8 cellular contexts compared by ENCODE assay signal in the genomic region with DNA sequence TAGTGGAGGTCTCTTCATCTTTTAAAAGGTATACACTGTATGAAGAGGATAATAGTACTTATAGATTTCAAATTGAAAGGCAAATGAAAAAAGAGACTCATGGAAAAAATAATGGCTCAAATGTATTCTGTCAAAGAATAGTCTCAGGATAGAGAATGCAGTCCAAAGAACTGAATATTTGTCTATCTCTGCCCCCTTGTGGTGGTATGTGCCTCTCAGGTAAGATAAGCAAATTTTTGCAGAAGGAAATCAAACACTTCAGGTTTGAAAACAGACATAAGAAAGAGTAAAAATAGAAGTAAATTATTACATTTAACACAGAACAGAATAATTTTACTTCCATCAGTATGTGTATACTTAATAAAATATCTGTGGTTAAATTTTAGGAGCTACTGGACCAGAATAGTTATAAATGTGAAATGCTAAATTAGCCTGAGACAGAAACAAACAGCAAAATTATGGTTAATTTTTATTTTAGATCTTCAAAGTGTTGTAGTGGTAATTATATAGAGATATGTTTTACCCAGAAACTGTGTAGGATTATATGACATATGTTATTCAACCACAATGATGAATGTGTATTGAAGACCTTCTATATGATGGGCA.
DNase-seq lines count a peak whose midpoint lies in the region; ATAC-seq, FAIRE-seq and TF ChIP-seq lines count a peak whose summit lies in the region.

No MANE protein-coding gene starts in this region.

- TF ChIP-seq POLR2A in sigmoid colon (IDR thresholded peaks at IDR 0.05): no peak

- no peaks in the 10 kb centered on the region for H3K4me1 ChIP-seq in CD4-positive, CD25-positive, alpha-beta regulatory T cell (ENCODE audit: control insufficient read depth, insufficient read depth, low read length, poor library complexity, severe bottlenecking)
- H3K4me1 ChIP-seq in sigmoid colon: no peaks in the 10 kb centered on the region

- peak in 2 of 3 donors; percentile 49 to 50 for DNase-seq in CD4-positive, CD25-positive, alpha-beta regulatory T cell
- DNase-seq in GM18507 (ENCODE audit: extremely low spot score, insufficient read length, low read depth) (peak; percentile 5), NCI-H69 (lab: John Stamatoyannopoulos, UW) (peak; percentile 61), left ventricle myocardium superior (no peak), sigmoid colon (no peak)
- DNase-seq in activated naive CD8-positive, alpha-beta T cell treated with anti-CD3 and anti-CD28 coated beads, Interleukin-2, amount 50 U/mL, for 24 hours: peak; percentile 15

- TF ChIP-seq CTCF in sigmoid colon (IDR thresholded peaks at IDR 0.05): peak in 3 of 4 experiments; percentile 53 to 65 (median 61)

- no peak for TF ChIP-seq EP300 in sigmoid colon (IDR thresholded peaks at IDR 0.05)

- H3K4me3 ChIP-seq in CD4-positive, CD25-positive, alpha-beta regulatory T cell (ENCODE audit: low read depth, low read length): no peak overlapping the region
- H3K4me3 ChIP-seq in sigmoid colon: no peak overlapping the region

- H3K4me1 Mint-ChIP-seq in CD4-positive, CD25-positive, alpha-beta regulatory T cell: no peaks in the 10 kb centered on the region
- no peaks in the 10 kb centered on the region for H3K4me1 Mint-ChIP-seq in activated naive CD8-positive, alpha-beta T cell treated with anti-CD3 and anti-CD28 coated beads, Interleukin-2, amount 50 U/mL, for 24 hours

- no peak overlapping the region for H3K4me3 Mint-ChIP-seq in CD4-positive, CD25-positive, alpha-beta regulatory T cell
- no peak overlapping the region for H3K4me3 Mint-ChIP-seq in activated naive CD8-positive, alpha-beta T cell treated with anti-CD3 and anti-CD28 coated beads, Interleukin-2, amount 50 U/mL, for 24 hours

- no peaks in the 10 kb centered on the region for H3K9me3 ChIP-seq in CD4-positive, CD25-positive, alpha-beta regulatory T cell (ENCODE audit: control insufficient read depth in 2 of 2, low read length in 2 of 2)
- H3K9me3 ChIP-seq in sigmoid colon: no peaks in the 10 kb centered on the region

- H3K27ac ChIP-seq in CD4-positive, CD25-positive, alpha-beta regulatory T cell (ENCODE audit: insufficient read depth, low read length, poor library complexity, severe bottlenecking): no peak overlapping the region
- no peak overlapping the region for H3K27ac ChIP-seq in sigmoid colon

- peaks cover 0 to 2% (median 0%) of the 10 kb centered on the region in 7 donors for H3K9me3 Mint-ChIP-seq in CD4-positive, CD25-positive, alpha-beta regulatory T cell
- no peaks in the 10 kb centered on the region for H3K9me3 Mint-ChIP-seq in activated naive CD8-positive, alpha-beta T cell treated with anti-CD3 and anti-CD28 coated beads, Interleukin-2, amount 50 U/mL, for 24 hours

- H3K27me3 ChIP-seq in CD4-positive, CD25-positive, alpha-beta regulatory T cell (ENCODE audit: control insufficient read depth, insufficient read depth, low read length): no peaks in the 10 kb centered on the region
- H3K27me3 ChIP-seq in sigmoid colon: no peaks in the 10 kb centered on the region

- no peak overlapping the region for H3K27ac Mint-ChIP-seq in CD4-positive, CD25-positive, alpha-beta regulatory T cell
- no peak overlapping the region for H3K27ac Mint-ChIP-seq in activated naive CD8-positive, alpha-beta T cell treated with anti-CD3 and anti-CD28 coated beads, Interleukin-2, amount 50 U/mL, for 24 hours

- intact Hi-C loops in left ventricle myocardium superior (cut with micrococcal nuclease) (loop anchor here (5.0 to 10.0 kb wide), 2 partner anchors 223 to 299 kb away; no protein-coding TSS in a partner anchor), sigmoid colon (cut with DNase I) (loop anchor here (2.0 to 10.0 kb wide), 2 partner anchors 223 to 301 kb away; no protein-coding TSS in a partner anchor)

- no peaks in the 10 kb centered on the region for H3K36me3 Mint-ChIP-seq in CD4-positive, CD25-positive, alpha-beta regulatory T cell
- H3K36me3 Mint-ChIP-seq in activated naive CD8-positive, alpha-beta T cell treated with anti-CD3 and anti-CD28 coated beads, Interleukin-2, amount 50 U/mL, for 24 hours (ENCODE audit: low read depth): no peaks in the 10 kb centered on the region

- ATAC-seq in CD4-positive, CD25-positive, alpha-beta regulatory T cell (ENCODE audit: low read depth in 2 of 2): peak in 1 of 2 donors; percentile 53
- ATAC-seq in HG03378 (IDR thresholded peaks at IDR 0.05; ENCODE audit: unreplicated experiment) (peak; percentile 77), left ventricle myocardium superior (peak; percentile 61), HG02571 (IDR thresholded peaks at IDR 0.05; ENCODE audit: unreplicated experiment) (no peak)
- peak; percentile 69 for ATAC-seq in activated naive CD8-positive, alpha-beta T cell treated with anti-CD3 and anti-CD28 coated beads, Interleukin-2, amount 50 U/mL, for 24 hours

- no peaks in the 10 kb centered on the region for H3K36me3 ChIP-seq in CD4-positive, CD25-positive, alpha-beta regulatory T cell (ENCODE audit: control insufficient read depth, insufficient read depth, low read length)
- no peaks in the 10 kb centered on the region for H3K36me3 ChIP-seq in sigmoid colon

- peaks cover 4% of the 10 kb centered on the region for H3K27me3 Mint-ChIP-seq in CD4-positive, CD25-positive, alpha-beta regulatory T cell
- H3K27me3 Mint-ChIP-seq in activated naive CD8-positive, alpha-beta T cell treated with anti-CD3 and anti-CD28 coated beads, Interleukin-2, amount 50 U/mL, for 24 hours: peaks cover 11% of the 10 kb centered on the region

- FAIRE-seq in GM18507 (lab: Jason Lieb, UNC): no peak

Comparison
In these comparisons a context has a peak if more than half of its experiments do, and no peak if none do; other contexts are left out.
1. DNase-seq: peak in CD4-positive, CD25-positive, alpha-beta regulatory T cell (2 of 3), GM18507 (single experiment), NCI-H69 (single experiment) and activated naive CD8-positive, alpha-beta T cell treated with anti-CD3 and anti-CD28 coated beads, Interleukin-2, amount 50 U/mL, for 24 hours (single experiment); none in left ventricle myocardium superior (single experiment) and sigmoid colon (single experiment).